17 cellular contexts compared by ENCODE assay signal in the genomic region with DNA sequence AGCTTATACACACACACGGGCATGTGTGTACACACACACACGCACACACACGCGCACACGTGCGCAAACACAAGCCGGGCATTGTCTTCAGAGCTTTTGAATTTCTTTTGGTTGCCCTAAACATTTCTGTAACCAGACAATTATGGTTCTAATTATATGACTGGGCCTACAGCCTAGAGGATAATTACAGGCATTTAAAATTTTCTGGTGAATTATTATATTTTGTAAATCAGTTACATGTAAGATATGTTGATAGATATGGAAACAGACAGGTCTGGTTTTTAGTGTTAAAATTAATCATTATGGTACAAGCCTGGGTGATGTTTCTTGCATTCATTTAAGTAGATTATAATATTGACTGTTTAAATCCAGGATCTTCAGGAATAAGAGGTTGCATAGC.
"Had no signal": no experiment of that assay in that cellular context is flagged by ENCODE, and none has a peak within 500 bp of the region (broad histone marks: within the 10 kb centered on the region; RNA-seq: fewer than 3 reads in every experiment).

No MANE protein-coding gene starts in this region.

- H2AFZ ChIP-seq: neural progenitor cell had no signal

- H3K4me1 ChIP-seq: esophagus squamous epithelium, left ventricle myocardium inferior, lower lobe of right lung, stomach had no signal

- H3K9ac ChIP-seq: neural progenitor cell had no signal

- H3K27ac ChIP-seq: epithelial cell of prostate, esophagus squamous epithelium, left ventricle myocardium inferior, lower lobe of right lung, neural progenitor cell, ovary, stomach had no signal

- H3K4me3 ChIP-seq: esophagus squamous epithelium, left ventricle myocardium inferior, lower lobe of right lung, neural progenitor cell, ovary, stomach had no signal

- H3K4me2 ChIP-seq: neural progenitor cell had no signal

- DNase-seq: effector memory CD8-positive, alpha-beta T cell; esophagus squamous epithelium; foreskin fibroblast; immature natural killer cell; left ventricle myocardium inferior; lower lobe of right lung; nucleus accumbens; ovary; right cardiac atrium; small intestine; stimulated activated CD4-positive, alpha-beta T cell treated with anti-CD3 and anti-CD28 coated beads, Interleukin-12 subunit alpha, Interleukin-12 subunit beta, amount 100 ng/mL, for 4 hours; stimulated activated naive CD4-positive, alpha-beta T cell; stomach; trophoblast cell had no signal

- H3K27me3 ChIP-seq: esophagus squamous epithelium, neural progenitor cell, ovary, stomach had no signal

- H3K36me3 ChIP-seq: esophagus squamous epithelium, left ventricle myocardium inferior, lower lobe of right lung, neural progenitor cell, ovary, stomach had no signal

- ATAC-seq: effector memory CD8-positive, alpha-beta T cell; lower lobe of right lung; natural killer cell treated with Interleukin-12 subunit alpha and Interleukin-12 subunit beta and Interleukin-15 and Interleukin-18, amount 100 ng/mL, for 72 hours; right cardiac atrium had no signal

- H3K9me3 ChIP-seq: lower lobe of right lung, ovary had no signal
